ENCODE assay signal across 2 cellular contexts in the genomic region with DNA sequence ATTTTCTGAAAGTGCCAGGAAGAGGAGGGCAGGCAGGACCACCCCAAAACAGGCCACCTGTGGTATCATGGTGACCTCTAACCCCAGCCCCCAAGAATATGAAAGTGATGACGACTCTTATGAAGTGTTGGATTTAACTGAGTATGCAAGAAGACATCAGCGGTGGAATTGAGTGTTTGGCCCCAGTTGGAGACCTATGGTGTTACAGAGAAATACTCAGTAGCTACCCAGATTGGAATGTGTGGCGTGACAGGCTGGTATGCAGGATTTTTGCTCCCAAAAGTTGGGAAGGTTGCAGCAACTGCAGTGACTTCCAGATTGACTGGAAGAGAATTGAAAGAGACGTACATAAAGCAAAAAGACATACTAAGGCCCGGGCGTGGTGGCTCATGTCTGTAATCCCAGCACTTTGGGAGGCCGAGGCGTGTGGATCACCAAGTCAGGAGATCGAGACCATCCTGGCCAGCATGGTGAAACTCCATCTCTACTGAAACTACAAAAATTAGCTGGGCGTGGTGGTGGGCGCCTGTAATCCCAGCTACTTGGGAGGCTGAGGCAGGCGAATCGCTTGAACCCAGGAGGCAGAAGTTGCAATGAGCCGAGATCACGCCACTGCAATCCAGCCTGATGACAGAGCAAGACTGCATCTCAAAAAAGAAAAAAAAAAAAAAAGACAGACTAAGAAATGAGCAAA.
TF ChIP-seq lines count a peak whose summit lies in the region.

No MANE protein-coding gene starts in this region.

TF ChIP-seq in K562, 482 proteins besides CTCF, POLR2A, EP300 and RAD21:
- peak; percentile 36 for TF ChIP-seq CBX2 (IDR thresholded peaks at IDR 0.05; ENCODE audit: insufficient read depth, low read length, poor library complexity, severe bottlenecking)

TF ChIP-seq in HepG2, 621 proteins besides CTCF, POLR2A, EP300 and RAD21:
- TF ChIP-seq TEAD3 (CRISPR knock-in tag; optimal IDR thresholded peaks at IDR 0.05; ENCODE audit: borderline replicate concordance), result peak; percentile 48
